ENCODE assay signal across 7 cellular contexts in genomic region chr12:90970911-90971310, GRCh38. TPM values are rescaled to one million over a fixed set of nuclear protein-coding genes. Genes with fewer than 3 reads are reported as not detected.
"Had no signal": no experiment of that assay in that cellular context is flagged by ENCODE, and none has a peak within 500 bp of the region (broad histone marks: within the 10 kb centered on the region; RNA-seq: fewer than 3 reads in every experiment).

No MANE protein-coding gene starts in this region.

- H3K4me3 Mint-ChIP-seq: GM23338, H9, IgD-negative memory B cell had no signal

- ATAC-seq: GM23338 had no signal

- H3K4me2 ChIP-seq: GM23338 had no signal

- H2AFZ ChIP-seq: GM23338 had no signal

- H3K27ac Mint-ChIP-seq: GM23338, H9, IgD-negative memory B cell had no signal

- H3K36me3 Mint-ChIP-seq: IgD-negative memory B cell had no signal

- H3K9me3 Mint-ChIP-seq: GM23338, H9, IgD-negative memory B cell had no signal

- DNase-seq: H9, HCEC 1CT, KBM-7 had no signal

- H3K4me3 ChIP-seq: GM23338 had no signal

- H3K4me1 Mint-ChIP-seq: IgD-negative memory B cell had no signal

RNA-seq across cellular contexts. Expression of gene CCER1, which starts 15.9 kb away (rescaled TPM):
- total RNA-seq: GM23338, H1, H9, HT-29 had no signal

RNA-seq across cellular contexts. Expression of gene EPYC, which starts 33.9 kb away (rescaled TPM):
- total RNA-seq: GM23338, H1, H9, HT-29 had no signal
